1 cellular context compared by ENCODE assay signal in the genomic region with DNA sequence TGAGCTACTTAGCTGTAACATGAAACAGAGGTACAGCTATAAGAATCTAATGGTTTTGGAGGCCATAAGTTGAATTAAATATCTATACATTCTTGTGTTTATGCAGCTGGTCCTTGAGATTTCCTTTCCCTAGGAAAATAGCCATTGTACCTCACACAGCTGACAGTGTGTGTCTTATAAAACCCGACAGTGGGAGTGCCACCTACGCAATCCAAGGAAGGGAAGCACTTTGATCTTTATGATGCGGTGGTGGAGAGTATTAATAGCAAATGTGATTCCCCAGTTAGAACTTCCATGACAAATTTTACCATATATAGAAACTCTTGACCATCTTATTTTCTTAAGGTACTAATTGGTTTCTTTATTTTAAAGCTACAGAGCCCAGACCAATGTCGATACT.
TF ChIP-seq lines count a peak whose summit lies in the region.

No MANE protein-coding gene starts in this region.

TF ChIP-seq in GM23338, 12 proteins besides CTCF, POLR2A, EP300 and RAD21 (continued from another document):
- TF ChIP-seq, protein P1, sequence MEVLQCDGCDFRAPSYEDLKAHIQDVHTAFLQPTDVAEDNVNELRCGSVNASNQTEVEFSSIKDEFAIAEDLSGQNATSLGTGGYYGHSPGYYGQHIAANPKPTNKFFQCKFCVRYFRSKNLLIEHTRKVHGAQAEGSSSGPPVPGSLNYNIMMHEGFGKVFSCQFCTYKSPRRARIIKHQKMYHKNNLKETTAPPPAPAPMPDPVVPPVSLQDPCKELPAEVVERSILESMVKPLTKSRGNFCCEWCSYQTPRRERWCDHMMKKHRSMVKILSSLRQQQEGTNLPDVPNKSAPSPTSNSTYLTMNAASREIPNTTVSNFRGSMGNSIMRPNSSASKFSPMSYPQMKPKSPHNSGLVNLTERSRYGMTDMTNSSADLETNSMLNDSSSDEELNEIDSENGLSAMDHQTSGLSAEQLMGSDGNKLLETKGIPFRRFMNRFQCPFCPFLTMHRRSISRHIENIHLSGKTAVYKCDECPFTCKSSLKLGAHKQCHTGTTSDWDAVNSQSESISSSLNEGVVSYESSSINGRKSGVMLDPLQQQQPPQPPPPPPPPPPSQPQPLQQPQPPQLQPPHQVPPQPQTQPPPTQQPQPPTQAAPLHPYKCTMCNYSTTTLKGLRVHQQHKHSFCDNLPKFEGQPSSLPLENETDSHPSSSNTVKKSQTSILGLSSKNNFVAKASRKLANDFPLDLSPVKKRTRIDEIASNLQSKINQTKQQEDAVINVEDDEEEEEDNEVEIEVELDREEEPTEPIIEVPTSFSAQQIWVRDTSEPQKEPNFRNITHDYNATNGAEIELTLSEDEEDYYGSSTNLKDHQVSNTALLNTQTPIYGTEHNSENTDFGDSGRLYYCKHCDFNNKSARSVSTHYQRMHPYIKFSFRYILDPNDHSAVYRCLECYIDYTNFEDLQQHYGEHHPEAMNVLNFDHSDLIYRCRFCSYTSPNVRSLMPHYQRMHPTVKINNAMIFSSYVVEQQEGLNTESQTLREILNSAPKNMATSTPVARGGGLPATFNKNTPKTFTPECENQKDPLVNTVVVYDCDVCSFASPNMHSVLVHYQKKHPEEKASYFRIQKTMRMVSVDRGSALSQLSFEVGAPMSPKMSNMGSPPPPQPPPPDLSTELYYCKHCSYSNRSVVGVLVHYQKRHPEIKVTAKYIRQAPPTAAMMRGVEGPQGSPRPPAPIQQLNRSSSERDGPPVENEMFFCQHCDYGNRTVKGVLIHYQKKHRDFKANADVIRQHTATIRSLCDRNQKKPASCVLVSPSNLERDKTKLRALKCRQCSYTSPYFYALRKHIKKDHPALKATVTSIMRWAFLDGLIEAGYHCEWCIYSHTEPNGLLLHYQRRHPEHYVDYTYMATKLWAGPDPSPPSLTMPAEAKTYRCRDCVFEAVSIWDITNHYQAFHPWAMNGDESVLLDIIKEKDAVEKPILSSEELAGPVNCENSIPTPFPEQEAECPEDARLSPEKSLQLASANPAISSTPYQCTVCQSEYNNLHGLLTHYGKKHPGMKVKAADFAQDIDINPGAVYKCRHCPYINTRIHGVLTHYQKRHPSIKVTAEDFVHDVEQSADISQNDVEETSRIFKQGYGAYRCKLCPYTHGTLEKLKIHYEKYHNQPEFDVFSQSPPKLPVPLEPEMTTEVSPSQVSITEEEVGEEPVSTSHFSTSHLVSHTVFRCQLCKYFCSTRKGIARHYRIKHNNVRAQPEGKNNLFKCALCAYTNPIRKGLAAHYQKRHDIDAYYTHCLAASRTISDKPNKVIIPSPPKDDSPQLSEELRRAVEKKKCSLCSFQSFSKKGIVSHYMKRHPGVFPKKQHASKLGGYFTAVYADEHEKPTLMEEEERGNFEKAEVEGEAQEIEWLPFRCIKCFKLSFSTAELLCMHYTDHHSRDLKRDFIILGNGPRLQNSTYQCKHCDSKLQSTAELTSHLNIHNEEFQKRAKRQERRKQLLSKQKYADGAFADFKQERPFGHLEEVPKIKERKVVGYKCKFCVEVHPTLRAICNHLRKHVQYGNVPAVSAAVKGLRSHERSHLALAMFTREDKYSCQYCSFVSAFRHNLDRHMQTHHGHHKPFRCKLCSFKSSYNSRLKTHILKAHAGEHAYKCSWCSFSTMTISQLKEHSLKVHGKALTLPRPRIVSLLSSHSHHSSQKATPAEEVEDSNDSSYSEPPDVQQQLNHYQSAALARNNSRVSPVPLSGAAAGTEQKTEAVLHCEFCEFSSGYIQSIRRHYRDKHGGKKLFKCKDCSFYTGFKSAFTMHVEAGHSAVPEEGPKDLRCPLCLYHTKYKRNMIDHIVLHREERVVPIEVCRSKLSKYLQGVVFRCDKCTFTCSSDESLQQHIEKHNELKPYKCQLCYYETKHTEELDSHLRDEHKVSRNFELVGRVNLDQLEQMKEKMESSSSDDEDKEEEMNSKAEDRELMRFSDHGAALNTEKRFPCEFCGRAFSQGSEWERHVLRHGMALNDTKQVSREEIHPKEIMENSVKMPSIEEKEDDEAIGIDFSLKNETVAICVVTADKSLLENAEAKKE (CRISPR knock-in tag; IDR thresholded peaks at IDR 0.05), result no peak
- TF ChIP-seq EZH2 (IDR thresholded peaks at IDR 0.05; ENCODE audit: low read depth, unreplicated experiment), result no peak
- TF ChIP-seq ZNF114 (CRISPR knock-in tag; IDR thresholded peaks at IDR 0.05), result no peak
